Comparison of ENCODE assay signal across 8 cellular contexts in the genomic region with DNA sequence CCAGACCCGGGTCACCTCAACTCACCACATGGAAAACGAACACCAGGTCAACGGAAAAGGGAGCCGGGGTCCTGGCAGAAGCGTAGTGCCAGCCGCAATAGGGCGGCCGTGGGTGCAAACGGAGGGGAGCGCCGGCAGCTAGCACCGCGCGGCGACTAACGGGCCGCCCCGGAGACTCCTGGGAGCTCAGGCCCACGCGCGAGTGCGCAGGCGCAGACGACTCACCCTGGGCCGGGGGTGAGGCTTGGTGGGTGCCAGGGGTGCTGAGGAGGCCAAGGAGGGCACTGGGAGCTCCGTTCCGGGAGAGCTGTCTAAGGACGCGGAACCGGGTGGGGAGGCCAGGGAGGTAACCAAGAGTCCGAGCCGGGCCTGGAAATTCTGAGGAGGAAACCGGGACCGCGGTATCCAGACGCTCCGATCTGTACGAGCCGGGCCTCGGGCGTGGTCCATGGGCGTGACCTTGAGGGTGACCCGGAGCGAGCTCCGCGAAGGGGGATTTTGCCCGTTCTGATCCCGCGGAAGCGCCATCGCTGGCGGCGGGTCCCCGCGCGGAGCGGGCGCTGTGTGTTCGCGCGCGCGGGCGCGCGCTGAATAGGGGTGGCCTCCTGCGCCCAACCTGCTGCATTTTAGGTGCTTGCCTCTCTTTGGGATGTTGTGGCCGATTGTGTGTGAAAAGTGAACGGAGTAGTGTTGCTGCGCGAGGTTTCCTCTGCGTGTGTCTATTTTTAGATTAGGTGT. TPM values are rescaled to one million over a fixed set of nuclear protein-coding genes. Genes with fewer than 3 reads are reported as not detected.
DNase-seq lines count a peak whose midpoint lies in the region; ATAC-seq and TF ChIP-seq lines count a peak whose summit lies in the region.

ZNF382 (plus strand) TSS at position 213 of the 738 bp plus-strand sequence. CDS start 4,602 bp downstream, outside the sequence.

- no peaks in the 10 kb centered on the region for H4K20me1 ChIP-seq in fibroblast of lung (ENCODE audit: control insufficient read depth, extremely low read depth, insufficient read depth, low read length)

- POLR2A ChIA-PET in naive thymus-derived CD4-positive, alpha-beta T cell (lab: Charles Lee): interaction anchor here (0.5 to 2.1 kb wide), 14 partner anchors 9 to 391 kb away, joined by 3 to 18 read pairs (median 4); partner anchors contain the start of genes ZNF146, ZNF260, ZNF461 and ZNF529

- H3K27me3 Mint-ChIP-seq in naive thymus-derived CD4-positive, alpha-beta T cell: no peaks in the 10 kb centered on the region

- H3K27ac ChIP-seq in fibroblast of lung (ENCODE audit: insufficient read depth, low read length): peak within 1 kb of the TSS; percentile 79
- H3K27ac ChIP-seq in naive thymus-derived CD4-positive, alpha-beta T cell (ENCODE audit: low read depth, low read length): peak within 1 kb of the TSS; percentile 84

- H3K36me3 ChIP-seq in NT2/D1 (ENCODE audit: insufficient read depth, insufficient read length, low read length) (peaks cover 25% of the 10 kb centered on the region), fibroblast of lung (ENCODE audit: control insufficient read depth, insufficient read depth, low read length) (no peaks in the 10 kb centered on the region)
- peaks cover 0 to 24% (median 0%) of the 10 kb centered on the region in 3 experiments for H3K36me3 ChIP-seq in naive thymus-derived CD4-positive, alpha-beta T cell (ENCODE audit: control insufficient read depth in 2 of 3, insufficient read depth in 3 of 3, low read length in 3 of 3)

- H3K36me3 Mint-ChIP-seq in naive thymus-derived CD4-positive, alpha-beta T cell: peaks cover 15 to 61% (median 48%) of the 10 kb centered on the region in 5 donors
- H3K36me3 Mint-ChIP-seq in stimulated activated effector memory CD8-positive, alpha-beta T cell treated with anti-CD3 and anti-CD28 coated beads, Interleukin-12 subunit alpha, Interleukin-12 subunit beta, amount 100 ng/mL, for 72 hours: peaks cover 26% of the 10 kb centered on the region

- H3K9ac ChIP-seq in NT2/D1 (ENCODE audit: insufficient read length, low read depth): peak within 1 kb of the TSS; percentile 81
- H3K9ac ChIP-seq in fibroblast of lung (ENCODE audit: insufficient read depth, low read length): peak within 1 kb of the TSS; percentile 69

- H3K4me1 ChIP-seq in NT2/D1 (ENCODE audit: insufficient read depth, insufficient read length) (peaks cover 3% of the 10 kb centered on the region), fibroblast of lung (ENCODE audit: control insufficient read depth, extremely low read depth, insufficient read depth, low read length) (no peaks in the 10 kb centered on the region)
- peaks cover 7 to 15% of the 10 kb centered on the region in 2 donors for H3K4me1 ChIP-seq in naive thymus-derived CD4-positive, alpha-beta T cell (ENCODE audit: control insufficient read depth in 2 of 2, insufficient read depth in 2 of 2, low read length in 2 of 2)

- H3K27me3 ChIP-seq in NT2/D1 (ENCODE audit: insufficient read depth, insufficient read length) (peaks cover 14% of the 10 kb centered on the region), fibroblast of lung (ENCODE audit: control insufficient read depth, insufficient read depth, low read length) (no peaks in the 10 kb centered on the region)
- H3K27me3 ChIP-seq in naive thymus-derived CD4-positive, alpha-beta T cell (ENCODE audit: control insufficient read depth in 2 of 2, insufficient read depth in 2 of 2, low read length in 2 of 2): no peaks in the 10 kb centered on the region

- H3K79me2 ChIP-seq in fibroblast of lung (ENCODE audit: control insufficient read depth, insufficient read depth, low read length): peaks cover 1% of the 10 kb centered on the region

- H3K4me2 ChIP-seq in fibroblast of lung (ENCODE audit: extremely low read depth, insufficient read depth, low read length): peak within 1 kb of the TSS; percentile 98

- no peaks in the 10 kb centered on the region for H3K9me3 ChIP-seq in NT2/D1 (ENCODE audit: insufficient read depth, low read length)
- H3K9me3 ChIP-seq in fibroblast of lung (ENCODE audit: control insufficient read depth, insufficient read depth, low read depth, low read length): no peaks in the 10 kb centered on the region
- no peaks in the 10 kb centered on the region for H3K9me3 ChIP-seq in naive thymus-derived CD4-positive, alpha-beta T cell (ENCODE audit: control insufficient read depth in 2 of 3, low read length in 3 of 3)

- H3K27ac Mint-ChIP-seq in naive thymus-derived CD4-positive, alpha-beta T cell: peak within 1 kb of the TSS; percentile 78 to 98 (median 93)
- peak within 1 kb of the TSS; percentile 97 for H3K27ac Mint-ChIP-seq in stimulated activated effector memory CD8-positive, alpha-beta T cell treated with anti-CD3 and anti-CD28 coated beads, Interleukin-12 subunit alpha, Interleukin-12 subunit beta, amount 100 ng/mL, for 72 hours

- peak; percentile 77 for ATAC-seq in GM18498 (IDR thresholded peaks at IDR 0.05; ENCODE audit: unreplicated experiment)
- peak; percentile 65 for ATAC-seq in HG02970 (IDR thresholded peaks at IDR 0.05; ENCODE audit: low FRiP score, unreplicated experiment)
- peak; percentile 80 for ATAC-seq in naive thymus-derived CD4-positive, alpha-beta T cell
- peak; percentile 88 for ATAC-seq in stimulated activated effector memory CD8-positive, alpha-beta T cell treated with anti-CD3 and anti-CD28 coated beads, Interleukin-12 subunit alpha, Interleukin-12 subunit beta, amount 100 ng/mL, for 72 hours

- H3K4me1 Mint-ChIP-seq in naive thymus-derived CD4-positive, alpha-beta T cell: peaks cover 20 to 32% (median 27%) of the 10 kb centered on the region in 7 donors
- H3K4me1 Mint-ChIP-seq in stimulated activated effector memory CD8-positive, alpha-beta T cell treated with anti-CD3 and anti-CD28 coated beads, Interleukin-12 subunit alpha, Interleukin-12 subunit beta, amount 100 ng/mL, for 72 hours: peaks cover 35% of the 10 kb centered on the region

- CTCF ChIA-PET in naive thymus-derived CD4-positive, alpha-beta T cell (lab: Charles Lee): no interaction called here

- DNase-seq in NT2/D1 (ENCODE audit: low read depth, low spot score): no peak
- DNase-seq in activated T-cell treated with anti-CD3 and anti-CD28 coated beads, Interleukin-2, amount 50 U/mL, for 48 hours: peak; percentile 89 to 90
- DNase-seq in fibroblast of lung (ENCODE audit: low read depth in 2 of 2): peak; percentile 64 to 67
- peak; percentile 77 to 92 (median 86) for DNase-seq in naive thymus-derived CD4-positive, alpha-beta T cell
- peak; percentile 90 to 93 for DNase-seq in stimulated activated effector memory CD8-positive, alpha-beta T cell treated with anti-CD3 and anti-CD28 coated beads, Interleukin-12 subunit alpha, Interleukin-12 subunit beta, amount 100 ng/mL, for 72 hours (ENCODE audit: low spot score in 2 of 2)
- DNase-seq in NCI-H146 treated with DMSO at 0.1 percent for 48 hours (lab: John Stamatoyannopoulos, UW; ENCODE audit: unreplicated experiment): no peak

- H3K9me3 Mint-ChIP-seq in naive thymus-derived CD4-positive, alpha-beta T cell: peaks cover 0 to 55% (median 21%) of the 10 kb centered on the region in 11 donors
- H3K9me3 Mint-ChIP-seq in stimulated activated effector memory CD8-positive, alpha-beta T cell treated with anti-CD3 and anti-CD28 coated beads, Interleukin-12 subunit alpha, Interleukin-12 subunit beta, amount 100 ng/mL, for 72 hours: peaks cover 3% of the 10 kb centered on the region

- no peak for TF ChIP-seq CTCF in fibroblast of lung (conservative IDR thresholded peaks at IDR 0.05 in 1 of 2, IDR thresholded peaks at IDR 0.05 in 1 of 2; ENCODE audit: low read depth in 1 of 2, low read length in 2 of 2)

- peak within 1 kb of the TSS; percentile 81 for H3K4me3 ChIP-seq in NT2/D1 (ENCODE audit: insufficient read length, low read depth)
- H3K4me3 ChIP-seq in fibroblast of lung (replicated peaks in 1 of 4; ENCODE audit: control extremely low read depth in 1 of 4, insufficient read depth in 1 of 4, low read depth in 3 of 4, low read length in 4 of 4): peak within 1 kb of the TSS; percentile 80 to 89 (median 87)
- peak within 1 kb of the TSS; percentile 95 for H3K4me3 ChIP-seq in naive thymus-derived CD4-positive, alpha-beta T cell (ENCODE audit: low read length)

- H3K4me3 Mint-ChIP-seq in naive thymus-derived CD4-positive, alpha-beta T cell: peak within 1 kb of the TSS; percentile 81 to 99 (median 93)
- H3K4me3 Mint-ChIP-seq in stimulated activated effector memory CD8-positive, alpha-beta T cell treated with anti-CD3 and anti-CD28 coated beads, Interleukin-12 subunit alpha, Interleukin-12 subunit beta, amount 100 ng/mL, for 72 hours: peak within 1 kb of the TSS; percentile 99

- intact Hi-C loops in naive thymus-derived CD4-positive, alpha-beta T cell (cut with micrococcal nuclease): loop anchor here (1.0 to 10.0 kb wide), 14 partner anchors 32 to 902 kb away; partner anchors contain the start of genes ZNF260 (in 2 of the 2), ZNF345 (in 2 of the 2), ZNF461 (in 2 of the 2) and ZNF529 (in 2 of the 2)

- H2AFZ ChIP-seq in fibroblast of lung (ENCODE audit: low read length): peak within 1 kb of the TSS; percentile 96

RNA-seq across cellular contexts. Expression of gene ZNF382, which starts in this region (rescaled TPM):
- 13.4 and 16.0 TPM in 2 replicates for total RNA-seq in fibroblast of lung
- polyA plus RNA-seq in fibroblast of lung: 0.77 and 1.0 TPM in 2 replicates
- 1.9 and 2.6 TPM in 2 replicates for polyA plus RNA-seq in fibroblast of lung (2012)
- polyA minus RNA-seq in fibroblast of lung (ENCODE audit: low replicate concordance): 1.4 and 3.9 TPM in 2 replicates
- 10 to 100 TPM in 3 of 5 experiments, 1 to 10 TPM in 2; 5.4 to 20.2 (median 12.2) TPM for total RNA-seq in naive thymus-derived CD4-positive, alpha-beta T cell
- polyA plus RNA-seq in naive thymus-derived CD4-positive, alpha-beta T cell: 10 to 100 TPM in 1 of 2 donors, 1 to 10 TPM in 1; 7.3 to 10.3 TPM

Comparison
In these comparisons a context has a peak if more than half of its experiments do, and no peak if none do; other contexts are left out.
1. DNase-seq: peak in activated T-cell treated with anti-CD3 and anti-CD28 coated beads, Interleukin-2, amount 50 U/mL, for 48 hours (2 of 2), fibroblast of lung (2 of 2), naive thymus-derived CD4-positive, alpha-beta T cell (9 of 9) and stimulated activated effector memory CD8-positive, alpha-beta T cell treated with anti-CD3 and anti-CD28 coated beads, Interleukin-12 subunit alpha, Interleukin-12 subunit beta, amount 100 ng/mL, for 72 hours (2 of 2); none in NT2/D1 (single experiment) and NCI-H146 treated with DMSO at 0.1 percent for 48 hours (single experiment).
2. Peak in every context shown above with its lines, with median percentiles within 50 percentile points of each other: ATAC-seq and H3K4me3 ChIP-seq.